In genomic region chr11:61254403-61255025, GRCh38 we compare ENCODE assay signal across 8 cellular contexts. TPM values are rescaled to one million over a fixed set of nuclear protein-coding genes. Genes with fewer than 3 reads are reported as not detected.
DNase-seq lines count a peak whose midpoint lies in the region; ATAC-seq, FAIRE-seq and TF ChIP-seq lines count a peak whose summit lies in the region.

No MANE protein-coding gene starts in this region.

- no peak overlapping the region for H3K4me3 Mint-ChIP-seq in activated T-helper 2 cell treated with anti-CD3 and anti-CD28 coated beads, Interferon-gamma antibody, Interleukin-2, Interleukin-4, amounts not matched to agents 10 μg/mL and 5 μg/mL and 100 μg/mL, durations not matched to agents 14 hours and 24 hours and 36 hours (ENCODE audit: low read depth)

- H3K27ac ChIP-seq in foreskin keratinocyte (no peak overlapping the region), pancreas (no peak overlapping the region), upper lobe of right lung (no peak overlapping the region)

- no peaks in the 10 kb centered on the region for H3K36me3 Mint-ChIP-seq in activated T-helper 2 cell treated with anti-CD3 and anti-CD28 coated beads, Interferon-gamma antibody, Interleukin-2, Interleukin-4, amounts not matched to agents 10 μg/mL and 5 μg/mL and 100 μg/mL, durations not matched to agents 14 hours and 24 hours and 36 hours (ENCODE audit: low read depth)

- H3K27me3 Mint-ChIP-seq in activated T-helper 2 cell treated with anti-CD3 and anti-CD28 coated beads, Interferon-gamma antibody, Interleukin-2, Interleukin-4, amounts not matched to agents 10 μg/mL and 5 μg/mL and 100 μg/mL, durations not matched to agents 14 hours and 24 hours and 36 hours (ENCODE audit: low read depth) = no peaks in the 10 kb centered on the region

- H3K27me3 ChIP-seq in foreskin keratinocyte (peaks cover 7% of the 10 kb centered on the region), pancreas (no peaks in the 10 kb centered on the region), upper lobe of right lung (no peaks in the 10 kb centered on the region)

- H3K36me3 ChIP-seq in pancreas (no peaks in the 10 kb centered on the region), upper lobe of right lung (no peaks in the 10 kb centered on the region)

- TF ChIP-seq CTCF in GM12875 (IDR thresholded peaks at IDR 0.05; ENCODE audit: borderline replicate concordance, insufficient read depth, low read depth, low read length) (peak; percentile 98), foreskin keratinocyte (conservative IDR thresholded peaks at IDR 0.05) (peak; percentile 91), pancreas (IDR thresholded peaks at IDR 0.05) (peak; percentile 73 to 84 (median 78)), upper lobe of right lung (IDR thresholded peaks at IDR 0.05) (peak; percentile 82)

- WGBS in pancreas, 2 donors = 40 to 50% methylated on average over 12 of the region's 12 CpGs

- intact Hi-C loops in activated T-helper 2 cell treated with anti-CD3 and anti-CD28 coated beads, Interferon-gamma antibody, Interleukin-2, Interleukin-4, amounts not matched to agents 10 μg/mL and 5 μg/mL and 100 μg/mL, durations not matched to agents 14 hours and 24 hours and 36 hours (cut with micrococcal nuclease) = loop anchor here (1.0 to 10.0 kb wide), 2 partner anchors 40 to 130 kb away; no protein-coding TSS in a partner anchor
- intact Hi-C loops in pancreas (cut with DNase I) (loop anchor here in 2 of 3 donors (10.0 kb wide), 1 partner anchor 130 kb away; no protein-coding TSS in a partner anchor), upper lobe of right lung (cut with DNase I) (no loop called here)

- H3K4me1 ChIP-seq in foreskin keratinocyte (no peaks in the 10 kb centered on the region), pancreas (no peaks in the 10 kb centered on the region), upper lobe of right lung (no peaks in the 10 kb centered on the region)

- H3K9me3 Mint-ChIP-seq in activated T-helper 2 cell treated with anti-CD3 and anti-CD28 coated beads, Interferon-gamma antibody, Interleukin-2, Interleukin-4, amounts not matched to agents 10 μg/mL and 5 μg/mL and 100 μg/mL, durations not matched to agents 14 hours and 24 hours and 36 hours = no peaks in the 10 kb centered on the region

- peak; percentile 49 for DNase-seq in A172 (ENCODE audit: low spot score)
- peak; percentile 80 for DNase-seq in HTR-8/SVneo (ENCODE audit: insufficient read length, low spot score)
- DNase-seq in RKO (ENCODE audit: low spot score) = peak; percentile 58
- DNase-seq in activated T-helper 2 cell treated with anti-CD3 and anti-CD28 coated beads, Interferon-gamma antibody, Interleukin-2, Interleukin-4, amounts not matched to agents 10 μg/mL and 5 μg/mL and 100 μg/mL, durations not matched to agents 14 hours and 24 hours and 36 hours (ENCODE audit: low spot score) = peak; percentile 53
- no peak for DNase-seq in foreskin keratinocyte
- peak; percentile 40 to 79 (median 68) for DNase-seq in pancreas
- peak; percentile 77 for DNase-seq in upper lobe of right lung

- H3K4me1 Mint-ChIP-seq in activated T-helper 2 cell treated with anti-CD3 and anti-CD28 coated beads, Interferon-gamma antibody, Interleukin-2, Interleukin-4, amounts not matched to agents 10 μg/mL and 5 μg/mL and 100 μg/mL, durations not matched to agents 14 hours and 24 hours and 36 hours (ENCODE audit: low read depth) = no peaks in the 10 kb centered on the region

- no peak overlapping the region for H3K4me3 ChIP-seq in GM12875 (ENCODE audit: low read depth, low read length)
- no peak overlapping the region for H3K4me3 ChIP-seq in pancreas
- H3K4me3 ChIP-seq in upper lobe of right lung = no peak overlapping the region

- no peak for FAIRE-seq in HTR-8/SVneo (lab: Jason Lieb, UNC)
- FAIRE-seq in pancreas (lab: Jason Lieb, UNC) = no peak

- H3K9me3 ChIP-seq in pancreas (no peaks in the 10 kb centered on the region), upper lobe of right lung (no peaks in the 10 kb centered on the region)

- ATAC-seq in foreskin keratinocyte (peak; percentile 81), pancreas (peak; percentile 81 to 97 (median 92)), upper lobe of right lung (peak; percentile 92)

- H3K27ac Mint-ChIP-seq in activated T-helper 2 cell treated with anti-CD3 and anti-CD28 coated beads, Interferon-gamma antibody, Interleukin-2, Interleukin-4, amounts not matched to agents 10 μg/mL and 5 μg/mL and 100 μg/mL, durations not matched to agents 14 hours and 24 hours and 36 hours = no peak overlapping the region

RNA-seq across cellular contexts. Expression of gene PGA5, which starts 13.5 kb away (rescaled TPM):
- 0.17 TPM in 1 of 2 replicates, not detected in the other for total RNA-seq in A172 (2014; rRNA removed; shearing (Covaris generic))
- not detected in 2 replicates for total RNA-seq in activated T-helper 2 cell treated with anti-CD3 and anti-CD28 coated beads, Interferon-gamma antibody, Interleukin-2, Interleukin-4, amounts not matched to agents 10 μg/mL and 5 μg/mL and 100 μg/mL, durations not matched to agents 14 hours and 24 hours and 36 hours
- not detected in 2 replicates for total RNA-seq in foreskin keratinocyte
- not detected in 2 replicates for polyA plus RNA-seq in foreskin keratinocyte
- total RNA-seq in pancreas = under 1 TPM in 4 of 6 donors, not detected in 2; 0.31 to 0.83 (median 0.60) TPM
- under 1 TPM; 0.27 to 0.70 TPM for polyA plus RNA-seq in pancreas
- total RNA-seq in upper lobe of right lung = not detected

RNA-seq across cellular contexts. Expression of gene PGA4, which starts 32.4 kb away (rescaled TPM):
- total RNA-seq in A172 (2014; rRNA removed; shearing (Covaris generic)) = 2.2 TPM in 1 of 2 replicates, not detected in the other
- total RNA-seq in activated T-helper 2 cell treated with anti-CD3 and anti-CD28 coated beads, Interferon-gamma antibody, Interleukin-2, Interleukin-4, amounts not matched to agents 10 μg/mL and 5 μg/mL and 100 μg/mL, durations not matched to agents 14 hours and 24 hours and 36 hours = not detected in 2 replicates
- total RNA-seq in foreskin keratinocyte (not detected in 2 replicates), pancreas (1 to 10 TPM in 4 of 6 donors, under 1 TPM in 1, not detected in 1; 0.16 to 2.9 (median 2.2) TPM), upper lobe of right lung (0.67 TPM)
- polyA plus RNA-seq in foreskin keratinocyte (not detected in 2 replicates), pancreas (1 to 10 TPM in 1 of 2 donors, under 1 TPM in 1; 0.95 to 4.6 TPM)

RNA-seq across cellular contexts. Expression of gene VWCE, which starts 40.6 kb away (rescaled TPM):
- 0.05 TPM in 1 of 2 replicates, not detected in the other for total RNA-seq in A172 (2014; rRNA removed; shearing (Covaris generic))
- total RNA-seq in activated T-helper 2 cell treated with anti-CD3 and anti-CD28 coated beads, Interferon-gamma antibody, Interleukin-2, Interleukin-4, amounts not matched to agents 10 μg/mL and 5 μg/mL and 100 μg/mL, durations not matched to agents 14 hours and 24 hours and 36 hours = 8.1 and 10.1 TPM in 2 replicates
- total RNA-seq in foreskin keratinocyte = 0.25 and 0.48 TPM in 2 replicates
- polyA plus RNA-seq in foreskin keratinocyte = 0.46 and 0.48 TPM in 2 replicates
- under 1 TPM; 0.16 to 0.90 (median 0.30) TPM for total RNA-seq in pancreas
- under 1 TPM; 0.72 to 0.77 TPM for polyA plus RNA-seq in pancreas
- total RNA-seq in upper lobe of right lung = 1.5 TPM

RNA-seq across cellular contexts. Expression of gene PGA3, which starts 51.2 kb away (rescaled TPM):
- total RNA-seq in A172 (2014; rRNA removed; shearing (Covaris generic)) = not detected in 2 replicates
- not detected in 2 replicates for total RNA-seq in activated T-helper 2 cell treated with anti-CD3 and anti-CD28 coated beads, Interferon-gamma antibody, Interleukin-2, Interleukin-4, amounts not matched to agents 10 μg/mL and 5 μg/mL and 100 μg/mL, durations not matched to agents 14 hours and 24 hours and 36 hours
- total RNA-seq in foreskin keratinocyte = not detected in 2 replicates
- not detected in 2 replicates for polyA plus RNA-seq in foreskin keratinocyte
- total RNA-seq in pancreas = under 1 TPM in 2 of 6 donors, not detected in 4; 0.08 to 0.13 TPM
- polyA plus RNA-seq in pancreas = 1 to 10 TPM in 1 of 2 donors, under 1 TPM in 1; 0.34 to 7.4 TPM
- total RNA-seq in upper lobe of right lung = not detected

Comparison
In these comparisons a context has a peak if more than half of its experiments do, and no peak if none do; other contexts are left out.
1. DNase-seq: peak in A172 (single experiment), HTR-8/SVneo (single experiment), RKO (single experiment), activated T-helper 2 cell treated with anti-CD3 and anti-CD28 coated beads, Interferon-gamma antibody, Interleukin-2, Interleukin-4, amounts not matched to agents 10 μg/mL and 5 μg/mL and 100 μg/mL, durations not matched to agents 14 hours and 24 hours and 36 hours (single experiment), pancreas (6 of 6) and upper lobe of right lung (single experiment); none in foreskin keratinocyte (0 of 2).
2. Peak in every context shown above with its lines, with median percentiles within 50 percentile points of each other: CTCF ChIP-seq and ATAC-seq.